15 cellular contexts compared by ENCODE assay signal in genomic region chr4:10075953-10076391, GRCh38. TPM values are rescaled to one million over a fixed set of nuclear protein-coding genes. Genes with fewer than 3 reads are reported as not detected.
A peak's percentile ranks its signal among the peaks of the same experiment; 100 is the strongest.
DNase-seq lines count a peak whose midpoint lies in the region; ATAC-seq and TF ChIP-seq lines count a peak whose summit lies in the region.
"Had no signal": no experiment of that assay in that cellular context is flagged by ENCODE, and none has a peak within 500 bp of the region (broad histone marks: within the 10 kb centered on the region; RNA-seq: fewer than 3 reads in every experiment).

No MANE protein-coding gene starts in this region.

- H3K27ac Mint-ChIP-seq in WTC11 (no peak overlapping the region), osteocyte (ENCODE audit: unreplicated experiment) (peak overlapping the region; percentile 58)
- H3K27ac Mint-ChIP-seq: B cell; T-helper 2 cell treated with Interferon-gamma antibody and Interleukin-4, amounts not matched to agents 5 μg/mL and 100 μg/mL, for 36 hours had no signal

- H3K27me3 ChIP-seq in cardiac muscle cell: no peaks in the 10 kb centered on the region

- H3K4me1 Mint-ChIP-seq in WTC11: no peaks in the 10 kb centered on the region
- H3K4me1 Mint-ChIP-seq in osteocyte (ENCODE audit: unreplicated experiment): peaks cover 14% of the 10 kb centered on the region
- H3K4me1 Mint-ChIP-seq: B cell had no signal

- peak overlapping the region; percentile 71 for H3K27ac ChIP-seq in cardiac muscle cell

- H3K4me3 Mint-ChIP-seq in WTC11: no peak overlapping the region
- no peak overlapping the region for H3K4me3 Mint-ChIP-seq in osteocyte (ENCODE audit: unreplicated experiment)
- H3K4me3 Mint-ChIP-seq: B cell; stimulated activated naive CD8-positive, alpha-beta T cell treated with anti-CD3 and anti-CD28 coated beads, Interleukin-15, Interleukin-2, amounts not matched to agents 100 ng/mL and 50 ng/mL, for 24 hours; T-helper 2 cell treated with Interferon-gamma antibody and Interleukin-4, amounts not matched to agents 5 μg/mL and 100 μg/mL, for 36 hours had no signal

- H3K4me3 ChIP-seq in GM12865 (ENCODE audit: low read depth, low read length) (no peak overlapping the region), cardiac muscle cell (no peak overlapping the region)

- H3K36me3 Mint-ChIP-seq in WTC11: peaks cover 76% of the 10 kb centered on the region
- H3K36me3 Mint-ChIP-seq in osteocyte (ENCODE audit: unreplicated experiment): peaks cover 65% of the 10 kb centered on the region

- H3K4me1 ChIP-seq in cardiac muscle cell (ENCODE audit: low read depth): no peaks in the 10 kb centered on the region

- POLR2A ChIA-PET in WTC11 (lab: Charles Lee): no interaction called here

- no peaks in the 10 kb centered on the region for H3K9me3 ChIP-seq in cardiac muscle cell (ENCODE audit: low read depth)

- TF ChIP-seq CTCF in GM12865 (IDR thresholded peaks at IDR 0.05; ENCODE audit: insufficient read depth, low read depth, low read length, missing control alignments) (no peak), WTC11 (IDR thresholded peaks at IDR 0.05) (no peak), cardiac muscle cell (IDR thresholded peaks at IDR 0.05; ENCODE audit: low read depth, low read length) (no peak), osteocyte (IDR thresholded peaks at IDR 0.05) (no peak), GM10266 (IDR thresholded peaks at IDR 0.05; ENCODE audit: control insufficient read depth, insufficient read depth, low read depth, missing control alignments) (no peak)

- CTCF ChIA-PET in WTC11 (lab: Charles Lee): no interaction called here

- DNase-seq in GM12865 (ENCODE audit: low read depth): peak; percentile 4
- peak; percentile 6 for DNase-seq in WTC11 (ENCODE audit: low spot score)
- DNase-seq in cardiac muscle cell (ENCODE audit: low read depth in 1 of 2, low spot score in 1 of 2): no peak
- no peak for DNase-seq in osteocyte (ENCODE audit: extremely low spot score, unreplicated experiment)
- no peak for DNase-seq in MV-4-11 (lab: John Stamatoyannopoulos, UW)
- no peak for DNase-seq in GM10266 (ENCODE audit: extremely low spot score)
- DNase-seq in NCI-H2171 treated with DMSO at 0.1 percent for 48 hours (lab: John Stamatoyannopoulos, UW): no peak
- DNase-seq: HCEC 1CT; NCI-H1092; NCI-H524; stimulated activated CD4-positive, alpha-beta T cell treated with anti-CD3 and anti-CD28 coated beads, Interleukin-2, amount 100 ng/mL, for 48 hours had no signal

- H3K27me3 Mint-ChIP-seq in WTC11 (ENCODE audit: low read depth) (no peaks in the 10 kb centered on the region), osteocyte (ENCODE audit: unreplicated experiment) (no peaks in the 10 kb centered on the region)
- H3K27me3 Mint-ChIP-seq: B cell; stimulated activated naive CD8-positive, alpha-beta T cell treated with anti-CD3 and anti-CD28 coated beads, Interleukin-15, Interleukin-2, amounts not matched to agents 100 ng/mL and 50 ng/mL, for 24 hours had no signal

- peaks cover 69% of the 10 kb centered on the region for H3K36me3 ChIP-seq in cardiac muscle cell

- H3K9me3 Mint-ChIP-seq in WTC11 (no peaks in the 10 kb centered on the region), osteocyte (ENCODE audit: unreplicated experiment) (no peaks in the 10 kb centered on the region)
- H3K9me3 Mint-ChIP-seq: stimulated activated naive CD8-positive, alpha-beta T cell treated with anti-CD3 and anti-CD28 coated beads, Interleukin-15, Interleukin-2, amounts not matched to agents 100 ng/mL and 50 ng/mL, for 24 hours; T-helper 2 cell treated with Interferon-gamma antibody and Interleukin-4, amounts not matched to agents 5 μg/mL and 100 μg/mL, for 36 hours had no signal

- ATAC-seq in WTC11 (no peak), HG03342 (IDR thresholded peaks at IDR 0.05; ENCODE audit: unreplicated experiment) (no peak)

TF ChIP-seq in WTC11, 78 proteins besides CTCF, POLR2A, EP300 and RAD21:
- TF ChIP-seq E2F4 (CRISPR knock-in tag; IDR thresholded peaks at IDR 0.05; ENCODE audit: borderline replicate concordance, low read depth) (no peak), NR3C1 (CRISPR knock-in tag; conservative IDR thresholded peaks at IDR 0.05; ENCODE audit: low read depth) (no peak)
TF ChIP-seq in WTC11: peak in this region for 0.

RNA-seq across cellular contexts. Expression of gene WDR1, which starts 40.6 kb away (rescaled TPM):
- total RNA-seq in WTC11 (2021) (288 to 306 TPM (median 288 TPM) in 3 replicates), cardiac muscle cell (198 and 258 TPM in 2 replicates), osteocyte (533 and 537 TPM in 2 replicates)
- 276 and 347 TPM in 2 replicates for polyA plus RNA-seq in cardiac muscle cell

RNA-seq across cellular contexts. Expression of gene SLC2A9, which starts 54.7 kb away (rescaled TPM):
- total RNA-seq in WTC11 (2021) (0.64 TPM in 1 of 3 replicates, not detected in the others), cardiac muscle cell (0.42 and 0.95 TPM in 2 replicates), osteocyte (0.31 and 0.43 TPM in 2 replicates)
- 1.1 and 1.3 TPM in 2 replicates for polyA plus RNA-seq in cardiac muscle cell

Comparison
In these comparisons a context has a peak if more than half of its experiments do, and no peak if none do; other contexts are left out.
1. DNase-seq: peak in GM12865 (single experiment) and WTC11 (single experiment); none in cardiac muscle cell (0 of 2), osteocyte (single experiment), MV-4-11 (single experiment), GM10266 (single experiment) and NCI-H2171 treated with DMSO at 0.1 percent for 48 hours (single experiment).